ENCODE assay signal across 13 cellular contexts in the genomic region with DNA sequence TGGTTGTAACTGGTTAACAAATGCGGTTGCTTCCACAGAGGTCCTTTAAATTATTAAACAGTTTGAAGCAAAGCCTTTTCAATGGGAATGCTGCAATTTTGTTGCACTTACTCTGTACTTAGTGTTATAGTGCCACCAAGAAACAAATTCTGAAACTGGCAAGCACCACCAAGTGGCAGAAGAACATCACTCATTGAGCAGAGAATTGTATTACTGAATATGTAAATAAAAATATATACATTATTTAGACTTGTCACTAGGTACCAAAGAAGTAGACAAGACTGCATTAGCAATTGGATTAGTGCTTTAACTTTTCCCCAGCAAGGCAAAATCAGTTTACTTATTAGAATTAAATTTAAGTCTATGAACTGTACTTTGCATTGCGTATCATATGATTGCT. TPM values are rescaled to one million over a fixed set of nuclear protein-coding genes. Genes with fewer than 3 reads are reported as not detected.
DNase-seq lines count a peak whose midpoint lies in the region; ATAC-seq and TF ChIP-seq lines count a peak whose summit lies in the region.
"Had no signal": no experiment of that assay in that cellular context is flagged by ENCODE, and none has a peak within 500 bp of the region (broad histone marks: within the 10 kb centered on the region; RNA-seq: fewer than 3 reads in every experiment).

No MANE protein-coding gene starts in this region.

- DNase-seq in HCEC 1CT (peak; percentile 56), NCI-H748 (lab: John Stamatoyannopoulos, UW; ENCODE audit: unreplicated experiment) (peak; percentile 29), dorsolateral prefrontal cortex (peak in 4 of 10 donors; percentile 13 to 65 (median 50)), pons (ENCODE audit: low spot score) (peak; percentile 92), sciatic nerve (ENCODE audit: low spot score) (no peak), tibial artery (no peak)
- DNase-seq: activated T-cell treated with anti-CD3 and anti-CD28 coated beads for 4 hours; GF-D8; naive thymus-derived CD8-positive, alpha-beta T cell; NCI-H226 had no signal

- TF ChIP-seq CTCF in dorsolateral prefrontal cortex (IDR thresholded peaks at IDR 0.05 in 54 of 56, conservative IDR thresholded peaks at IDR 0.05 in 2 of 56; ENCODE audit: low read depth in 1 of 56, partially characterized antibody in 56 of 56) (peak; percentile 28 to 83 (median 68)), tibial artery (IDR thresholded peaks at IDR 0.05) (no peak)

- peak overlapping the region in 57 of 59 donors; percentile 58 to 93 (median 78) for H3K4me3 ChIP-seq in dorsolateral prefrontal cortex
- H3K4me3 ChIP-seq in tibial artery: no peak overlapping the region
- H3K4me3 ChIP-seq: coronary artery had no signal

- H3K36me3 ChIP-seq in tibial artery: no peaks in the 10 kb centered on the region

- ATAC-seq in GM21528 (IDR thresholded peaks at IDR 0.05; ENCODE audit: low FRiP score, unreplicated experiment) (no peak), sciatic nerve (no peak)
- ATAC-seq: naive thymus-derived CD8-positive, alpha-beta T cell had no signal

- intact Hi-C loops in dorsolateral prefrontal cortex (cut with DNase I) (loop anchor here (5.0 to 10.0 kb wide), 2 partner anchors 90 to 333 kb away; no protein-coding TSS in a partner anchor), sciatic nerve (cut with DNase I) (no loop called here), tibial artery (cut with DNase I; ENCODE audit: low total_unique reads) (no loop called here)

- H3K27ac ChIP-seq in dorsolateral prefrontal cortex (peak overlapping the region; percentile 67 to 98 (median 96)), tibial artery (no peak overlapping the region)
- H3K27ac ChIP-seq: coronary artery had no signal

- H3K27me3 ChIP-seq in dorsolateral prefrontal cortex (peaks cover 0 to 35% (median 0%) of the 10 kb centered on the region in 45 donors), tibial artery (peaks cover 9 to 64% of the 10 kb centered on the region in 2 donors)

- no peaks in the 10 kb centered on the region for H3K9me3 ChIP-seq in tibial artery

- peaks cover 4 to 32% (median 27%) of the 10 kb centered on the region in 4 donors for H3K4me1 ChIP-seq in tibial artery

RNA-seq across cellular contexts. Expression of a gene that starts 2.7 kb away (rescaled TPM):
- total RNA-seq in dorsolateral prefrontal cortex: 10 to 100 TPM; 13.6 to 71.1 (median 44.6) TPM
- total RNA-seq in sciatic nerve: not detected
- total RNA-seq: naive thymus-derived CD8-positive, alpha-beta T cell; T-helper 2 cell treated with Interferon-gamma antibody and Interleukin-4, amounts not matched to agents 100 ng/mL and 5 ng/mL, for 36 hours had no signal

Comparison
In these comparisons a context has a peak if more than half of its experiments do, and no peak if none do; other contexts are left out.
1. DNase-seq: peak in HCEC 1CT (single experiment), NCI-H748 (single experiment) and pons (single experiment); none in sciatic nerve (single experiment) and tibial artery (0 of 2).
2. H3K27ac ChIP-seq: peak in dorsolateral prefrontal cortex (59 of 59); none in tibial artery (0 of 2).
3. H3K4me3 ChIP-seq: peak in dorsolateral prefrontal cortex (57 of 59); none in tibial artery (0 of 2).
4. CTCF ChIP-seq: peak in dorsolateral prefrontal cortex (56 of 56); none in tibial artery (0 of 2).
5. RNA of a gene that starts 2.7 kb away (total RNA-seq): 13.6 to 71.1 TPM in dorsolateral prefrontal cortex; not detected in sciatic nerve (single experiment); every median in the first group is over 10 times any median in the second.
6. intact Hi-C loops: an anchor here in dorsolateral prefrontal cortex (5.0 to 10.0 kb wide); none called in sciatic nerve and tibial artery.